In the genomic region with DNA sequence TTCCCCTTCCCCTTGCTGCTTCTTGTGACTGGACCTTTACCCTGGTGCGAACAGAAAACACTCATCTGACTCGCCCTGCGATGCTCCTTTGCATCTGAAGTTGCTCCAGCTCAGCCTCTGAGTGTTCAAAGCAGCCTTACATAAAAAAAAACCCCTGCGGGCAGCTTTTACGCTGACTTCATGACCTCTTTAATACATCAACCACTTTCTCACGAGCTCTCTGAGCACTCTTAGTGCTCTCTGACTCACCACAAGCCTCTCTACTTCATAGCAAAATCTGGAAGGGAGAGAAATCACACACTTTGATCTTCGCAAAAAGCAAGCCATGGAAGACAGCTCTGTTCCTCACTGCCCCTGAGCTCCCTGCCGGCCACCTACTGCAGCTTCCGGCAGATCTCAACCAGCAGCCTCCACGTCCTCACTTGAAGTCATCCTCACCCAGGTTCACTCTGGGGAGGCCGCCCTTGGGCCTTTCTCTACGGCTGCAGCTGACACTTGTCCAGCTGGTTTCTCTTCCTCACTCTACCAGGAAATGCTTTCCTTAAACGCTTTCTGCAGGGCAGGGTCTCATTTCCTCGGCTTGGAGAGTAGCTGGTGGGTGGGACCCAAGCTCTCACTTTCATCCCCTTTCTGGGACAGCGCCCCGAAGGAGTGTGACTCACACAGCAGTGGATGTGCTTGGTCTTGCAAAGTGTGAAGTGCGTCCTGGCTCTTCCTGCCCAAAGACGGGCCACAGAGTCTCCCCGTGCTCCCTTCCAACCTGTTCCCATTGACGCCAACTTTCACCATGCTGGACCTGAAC, we compare ENCODE assay signal across 1 cellular context.
TF ChIP-seq lines count a peak whose summit lies in the region.

No MANE protein-coding gene starts in this region.

TF ChIP-seq in WTC11, 78 proteins besides CTCF, POLR2A, EP300 and RAD21 (continued from another document):
- TF ChIP-seq, protein P1, sequence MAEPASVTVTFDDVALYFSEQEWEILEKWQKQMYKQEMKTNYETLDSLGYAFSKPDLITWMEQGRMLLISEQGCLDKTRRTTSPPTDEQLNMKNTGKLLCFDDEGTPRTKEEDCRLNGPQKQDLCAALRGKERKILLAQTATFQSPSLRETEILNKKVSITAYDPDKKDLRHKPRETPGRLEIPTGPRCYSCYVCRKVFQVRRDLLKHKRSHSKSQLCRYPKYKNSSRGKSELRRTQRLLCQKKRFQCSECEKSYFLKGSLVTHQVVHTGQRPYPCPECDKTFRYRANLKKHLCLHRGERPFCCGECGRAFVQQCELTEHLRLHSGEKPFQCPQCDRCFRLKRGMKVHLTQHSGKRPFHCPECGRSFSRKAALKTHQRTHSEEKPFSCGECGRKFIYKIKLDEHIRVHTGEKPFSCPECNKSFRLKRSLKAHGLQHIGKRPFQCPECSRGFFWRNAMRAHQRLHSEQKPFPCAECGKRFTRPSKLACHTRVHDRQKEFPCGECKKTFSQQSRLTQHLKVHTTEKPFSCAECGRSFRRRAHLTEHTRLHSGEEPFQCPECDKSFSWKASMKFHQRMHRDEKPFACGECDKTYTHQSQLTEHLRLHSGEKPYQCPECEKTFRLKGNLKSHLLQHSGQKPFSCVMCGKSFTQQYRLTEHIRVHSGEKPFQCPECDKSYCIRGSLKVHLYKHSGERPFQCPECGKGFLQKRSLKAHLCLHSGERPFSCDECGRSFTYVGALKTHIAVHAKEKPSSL (CRISPR knock-in tag; conservative IDR thresholded peaks at IDR 0.05) = no peak
- no peak for TF ChIP-seq ATF1 (CRISPR knock-in tag; IDR thresholded peaks at IDR 0.05)
- TF ChIP-seq, protein P2, sequence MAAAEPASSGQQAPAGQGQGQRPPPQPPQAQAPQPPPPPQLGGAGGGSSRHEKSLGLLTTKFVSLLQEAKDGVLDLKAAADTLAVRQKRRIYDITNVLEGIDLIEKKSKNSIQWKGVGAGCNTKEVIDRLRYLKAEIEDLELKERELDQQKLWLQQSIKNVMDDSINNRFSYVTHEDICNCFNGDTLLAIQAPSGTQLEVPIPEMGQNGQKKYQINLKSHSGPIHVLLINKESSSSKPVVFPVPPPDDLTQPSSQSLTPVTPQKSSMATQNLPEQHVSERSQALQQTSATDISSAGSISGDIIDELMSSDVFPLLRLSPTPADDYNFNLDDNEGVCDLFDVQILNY (CRISPR knock-in tag; IDR thresholded peaks at IDR 0.05) = no peak
